8 cellular contexts compared by ENCODE assay signal in the genomic region with DNA sequence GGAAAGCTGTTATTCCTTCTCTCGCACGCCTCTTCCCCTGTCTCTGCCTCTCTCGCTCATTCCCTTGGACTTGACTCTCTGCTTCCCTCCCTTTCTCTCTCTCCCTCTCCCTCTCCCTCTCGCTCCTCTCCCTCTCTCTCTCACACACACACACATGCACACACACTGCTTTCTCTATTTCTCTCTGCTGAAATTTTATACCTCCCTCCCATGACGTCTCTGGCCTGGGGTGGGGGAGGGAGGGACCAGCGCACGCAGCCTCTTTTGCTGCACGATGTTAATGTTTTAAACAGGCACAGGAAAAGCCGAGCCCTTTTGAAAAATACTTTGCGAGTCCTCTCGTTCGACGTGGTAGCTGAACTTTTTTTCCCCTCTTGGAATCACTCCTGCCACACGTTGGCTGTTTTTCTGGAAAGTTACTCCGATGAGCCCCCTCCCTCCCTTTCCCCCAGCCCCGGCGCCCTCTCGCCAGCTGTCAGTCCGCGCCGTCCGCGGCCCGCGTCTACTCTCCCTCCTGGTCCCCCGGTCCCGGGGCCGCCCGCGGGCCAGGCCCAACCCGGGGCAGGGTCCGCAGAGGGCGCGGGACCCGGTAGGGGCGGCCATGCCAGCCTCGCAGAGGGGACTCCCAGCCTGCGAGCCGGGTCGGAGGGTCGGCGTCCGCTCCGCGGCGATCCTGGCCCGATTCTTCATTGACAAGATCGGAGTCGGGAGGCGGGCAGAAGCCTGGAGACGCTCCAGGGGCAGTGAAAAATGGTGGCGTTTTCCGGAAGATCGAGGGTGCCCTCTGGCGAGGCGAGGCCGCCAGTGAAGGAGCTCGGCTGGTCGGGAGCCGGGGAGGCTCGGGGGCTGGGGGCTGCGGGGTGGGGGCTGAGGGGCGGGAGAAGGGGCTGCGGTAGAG. TPM values are rescaled to one million over a fixed set of nuclear protein-coding genes. Genes with fewer than 3 reads are reported as not detected.
A peak's percentile ranks its signal among the peaks of the same experiment; 100 is the strongest.
DNase-seq lines count a peak whose midpoint lies in the region; ATAC-seq, FAIRE-seq and TF ChIP-seq lines count a peak whose summit lies in the region.

A gene (minus strand): TSS at position 170 of the 898 bp plus-strand sequence. CDS start 1,102 bp downstream, outside the sequence.

- H3K27ac ChIP-seq in hepatocyte (peak within 1 kb of the TSS; percentile 98), rectal smooth muscle tissue (ENCODE audit: low read depth, low read length) (peak within 1 kb of the TSS; percentile 93)

- H3K79me2 ChIP-seq in hepatocyte: peaks cover 36% of the 10 kb centered on the region

- peak within 1 kb of the TSS; percentile 91 for H3K4me2 ChIP-seq in hepatocyte

- no peak for FAIRE-seq in urothelium cell line (lab: Jason Lieb, UNC)

- H3K36me3 ChIP-seq in hepatocyte (replicated peaks; ENCODE audit: insufficient read depth, low read depth) (no peaks in the 10 kb centered on the region), rectal smooth muscle tissue (ENCODE audit: control insufficient read depth, insufficient read depth, low read length) (no peaks in the 10 kb centered on the region)

- 2% methylated on average over 53 of the region's 64 CpGs for WGBS in hepatocyte (ENCODE audit: low lambda C conversion rate, missing lambda C conversion rate)

- peak; percentile 61 for TF ChIP-seq CTCF in astrocyte of the cerebellum (IDR thresholded peaks at IDR 0.05; ENCODE audit: low read depth, low read length, missing control alignments)
- TF ChIP-seq CTCF in hepatocyte (IDR thresholded peaks at IDR 0.05; ENCODE audit: poor library complexity): peak; percentile 81

- peak; percentile 85 for DNase-seq in EL
- DNase-seq in NCI-H1930 (lab: John Stamatoyannopoulos, UW): peak; percentile 47 to 73
- DNase-seq in T1000 (lab: John Stamatoyannopoulos, UW): peak; percentile 71
- peak; percentile 78 for DNase-seq in astrocyte of the cerebellum (ENCODE audit: low read depth)
- peak; percentile 90 for DNase-seq in hepatocyte (ENCODE audit: low spot score)
- peak; percentile 88 for DNase-seq in urothelium cell line (ENCODE audit: low spot score)

- H2AFZ ChIP-seq in hepatocyte: peak within 1 kb of the TSS; percentile 97

- peak; percentile 38 for ATAC-seq in HG02588 (IDR thresholded peaks at IDR 0.05; ENCODE audit: unreplicated experiment)

- in situ Hi-C loops in astrocyte of the cerebellum (cut with HindIII; ENCODE audit: low sequenced_read_pairs): no loop called here

- H3K4me3 ChIP-seq in astrocyte of the cerebellum (ENCODE audit: low read depth, low read length): peak within 1 kb of the TSS; percentile 62
- H3K4me3 ChIP-seq in hepatocyte: peak within 1 kb of the TSS; percentile 80
- peak within 1 kb of the TSS; percentile 74 for H3K4me3 ChIP-seq in rectal smooth muscle tissue (ENCODE audit: low read length)

- peaks cover 27% of the 10 kb centered on the region for H3K4me1 ChIP-seq in hepatocyte (ENCODE audit: insufficient read depth)
- H3K4me1 ChIP-seq in rectal smooth muscle tissue (ENCODE audit: control insufficient read depth, insufficient read depth, low read length): peaks cover 17% of the 10 kb centered on the region

- no peaks in the 10 kb centered on the region for H3K9me2 ChIP-seq in hepatocyte (replicated peaks; ENCODE audit: insufficient read depth)

- H3K27me3 ChIP-seq in hepatocyte: no peaks in the 10 kb centered on the region
- no peaks in the 10 kb centered on the region for H3K27me3 ChIP-seq in rectal smooth muscle tissue (ENCODE audit: control insufficient read depth, insufficient read depth, low read length)

- no peaks in the 10 kb centered on the region for H4K20me1 ChIP-seq in hepatocyte (ENCODE audit: insufficient read depth, poor library complexity, severe bottlenecking)

- peak within 1 kb of the TSS; percentile 53 for H3K9ac ChIP-seq in rectal smooth muscle tissue (ENCODE audit: low read length)

- no peaks in the 10 kb centered on the region for H3K9me3 ChIP-seq in hepatocyte (ENCODE audit: low read depth)

RNA-seq across cellular contexts. Expression of the gene that starts here (rescaled TPM):
- total RNA-seq in hepatocyte: 26.2 and 30.5 TPM in 2 replicates
- polyA plus RNA-seq in hepatocyte: 23.1 and 26.0 TPM in 2 replicates

Comparison
In these comparisons a context has a peak if more than half of its experiments do, and no peak if none do; other contexts are left out.
1. Peak in every context shown above with its lines: DNase-seq, ATAC-seq, H3K4me3 ChIP-seq and H3K27ac ChIP-seq.